12 cellular contexts compared by ENCODE assay signal in the genomic region with DNA sequence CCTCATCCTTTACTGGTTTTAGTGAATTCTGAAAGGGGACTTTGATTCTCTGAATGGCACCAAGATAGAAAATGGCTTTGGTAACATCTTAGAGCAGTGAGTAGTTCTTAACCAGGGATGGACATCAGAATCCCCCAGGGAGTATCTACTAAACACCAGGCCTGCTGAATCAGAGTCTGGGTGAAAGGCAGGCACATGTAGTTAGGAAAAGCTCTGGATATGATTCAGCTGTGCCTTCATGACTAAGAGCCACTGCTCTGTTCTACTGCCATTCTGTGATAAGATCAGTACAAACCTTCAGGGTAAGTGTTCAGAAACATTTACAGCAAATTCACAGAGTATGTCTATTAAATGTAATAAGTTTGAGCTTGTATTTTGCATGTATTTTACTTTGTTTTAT. TPM values are rescaled to one million over a fixed set of nuclear protein-coding genes. Genes with fewer than 3 reads are reported as not detected.
DNase-seq lines count a peak whose midpoint lies in the region; ATAC-seq and TF ChIP-seq lines count a peak whose summit lies in the region.
"Had no signal": no experiment of that assay in that cellular context is flagged by ENCODE, and none has a peak within 500 bp of the region (broad histone marks: within the 10 kb centered on the region; RNA-seq: fewer than 3 reads in every experiment).

No MANE protein-coding gene starts in this region.

- DNase-seq in Right ventricle myocardium inferior (ENCODE audit: missing footprints) (no peak), cardiac septum (ENCODE audit: low spot score) (no peak), T1000 (lab: John Stamatoyannopoulos, UW) (peak; percentile 71), glomerular endothelial cell (ENCODE audit: extremely low read depth, low read depth, low spot score) (peak; percentile 20), DMS79 treated with DMSO at 0.1 percent for 48 hours (lab: John Stamatoyannopoulos, UW) (no peak), vagina (ENCODE audit: extremely low spot score in 2 of 2) (no peak)
- no peak for DNase-seq in activated naive CD4-positive, alpha-beta T cell treated with Interleukin-2 at 50 U/mL for 16 hours
- DNase-seq: CD4-positive, CD25-positive, alpha-beta regulatory T cell had no signal

- H3K9ac ChIP-seq in subcutaneous abdominal adipose tissue (ENCODE audit: low read length in 5 of 5): peak overlapping the region in 1 of 5 donors; percentile 28

- H3K27ac ChIP-seq in subcutaneous abdominal adipose tissue (ENCODE audit: low read depth, low read length) (peak overlapping the region; percentile 13), vagina (no peak overlapping the region)
- H3K27ac ChIP-seq: VCaP had no signal

- H3K36me3 ChIP-seq in subcutaneous abdominal adipose tissue (ENCODE audit: control insufficient read depth in 5 of 5, insufficient read depth in 5 of 5, low read length in 5 of 5) (no peaks in the 10 kb centered on the region), vagina (no peaks in the 10 kb centered on the region)

- no peaks in the 10 kb centered on the region for H3K27me3 ChIP-seq in subcutaneous abdominal adipose tissue (ENCODE audit: control insufficient read depth in 5 of 5, insufficient read depth in 4 of 5, low read length in 5 of 5)
- no peaks in the 10 kb centered on the region for H3K27me3 ChIP-seq in vagina

- TF ChIP-seq CTCF in vagina (IDR thresholded peaks at IDR 0.05): no peak

- ATAC-seq in Right ventricle myocardium inferior: peak; percentile 27
- ATAC-seq: HCT116, HepG2 had no signal

- peaks cover 0 to 12% (median 6%) of the 10 kb centered on the region in 5 donors for H3K4me1 ChIP-seq in subcutaneous abdominal adipose tissue (ENCODE audit: control insufficient read depth in 5 of 5, insufficient read depth in 5 of 5, low read length in 5 of 5)
- H3K4me1 ChIP-seq in vagina: peaks cover 9% of the 10 kb centered on the region

- intact Hi-C loops in Right ventricle myocardium inferior (cut with DNase I): loop anchor here (5.0 kb wide), 1 partner anchor 38 kb away; no protein-coding TSS in a partner anchor
- intact Hi-C loops in cardiac septum (cut with DNase I): loop anchor here (5.0 kb wide), 1 partner anchor 38 kb away; no protein-coding TSS in a partner anchor
- intact Hi-C loops in vagina (cut with DNase I): no loop called here

- TF ChIP-seq POLR2A in vagina (IDR thresholded peaks at IDR 0.05): no peak

- H3K9me3 ChIP-seq in subcutaneous abdominal adipose tissue (ENCODE audit: control insufficient read depth in 5 of 5, low read length in 5 of 5) (no peaks in the 10 kb centered on the region), vagina (no peaks in the 10 kb centered on the region)

- H3K4me3 ChIP-seq in subcutaneous abdominal adipose tissue (ENCODE audit: low read depth in 1 of 5, low read length in 5 of 5) (no peak overlapping the region), vagina (no peak overlapping the region)

RNA-seq across cellular contexts. Expression of a gene that starts 46.2 kb away (rescaled TPM):
- 14.9 TPM for total RNA-seq in Right ventricle myocardium inferior
- 31.2 TPM for total RNA-seq in cardiac septum
- 25.1 and 27.5 TPM in 2 replicates for total RNA-seq in glomerular endothelial cell
- total RNA-seq in vagina: 18.9 TPM

Comparison
In these comparisons a context has a peak if more than half of its experiments do, and no peak if none do; other contexts are left out.
1. DNase-seq: peak in T1000 (single experiment) and glomerular endothelial cell (single experiment); none in Right ventricle myocardium inferior (single experiment), cardiac septum (single experiment), activated naive CD4-positive, alpha-beta T cell treated with Interleukin-2 at 50 U/mL for 16 hours (single experiment), DMS79 treated with DMSO at 0.1 percent for 48 hours (single experiment) and vagina (0 of 2).